ENCODE assay signal across 9 cellular contexts in genomic region chr17:1367351-1367745, GRCh38. TPM values are rescaled to one million over a fixed set of nuclear protein-coding genes. Genes with fewer than 3 reads are reported as not detected.
DNase-seq lines count a peak whose midpoint lies in the region; ATAC-seq and TF ChIP-seq lines count a peak whose summit lies in the region.
"Had no signal": no experiment of that assay in that cellular context is flagged by ENCODE, and none has a peak within 500 bp of the region (broad histone marks: within the 10 kb centered on the region; RNA-seq: fewer than 3 reads in every experiment).

No MANE protein-coding gene starts in this region.

- H3K23ac ChIP-seq in mesenchymal stem cell (ENCODE audit: low read length in 2 of 2): no peak overlapping the region

- H2AFZ ChIP-seq in mesenchymal stem cell (ENCODE audit: low read depth, low read length): no peak overlapping the region

- H2BK12ac ChIP-seq in mesenchymal stem cell (ENCODE audit: low read length in 2 of 2): no peak overlapping the region

- H3K27ac Mint-ChIP-seq in activated naive CD8-positive, alpha-beta T cell: peak overlapping the region; percentile 64

- no peak overlapping the region for H4K8ac ChIP-seq in mesenchymal stem cell (ENCODE audit: low read length)

- H2BK15ac ChIP-seq in mesenchymal stem cell (ENCODE audit: low read depth, poor library complexity, severe bottlenecking): no peak overlapping the region

- H3K18ac ChIP-seq in mesenchymal stem cell (ENCODE audit: low read depth in 1 of 2, low read length in 2 of 2): peak overlapping the region in 1 of 2 experiments; percentile 2

- no peaks in the 10 kb centered on the region for H3K9me3 Mint-ChIP-seq in activated naive CD8-positive, alpha-beta T cell (ENCODE audit: low read depth)

- H3K36me3 ChIP-seq in cardiac muscle cell: peaks cover 10% of the 10 kb centered on the region
- H3K36me3 ChIP-seq in heart right ventricle: peaks cover 0 to 43% (median 15%) of the 10 kb centered on the region in 9 donors
- peaks cover 15 to 26% of the 10 kb centered on the region in 2 experiments for H3K36me3 ChIP-seq in mesenchymal stem cell (ENCODE audit: control insufficient read depth in 1 of 2, insufficient read depth in 2 of 2, low read depth in 1 of 2, low read length in 2 of 2)
- H3K36me3 ChIP-seq in urinary bladder (ENCODE audit: insufficient read depth): no peaks in the 10 kb centered on the region

- peak overlapping the region; percentile 53 for H3K9ac ChIP-seq in mesenchymal stem cell (ENCODE audit: low read length)

- H3K27ac ChIP-seq in cardiac muscle cell: peak overlapping the region; percentile 48
- no peak overlapping the region for H3K27ac ChIP-seq in heart right ventricle
- peak overlapping the region; percentile 5 for H3K27ac ChIP-seq in mesenchymal stem cell (ENCODE audit: low read length, poor library complexity, severe bottlenecking)
- H3K27ac ChIP-seq in urinary bladder (ENCODE audit: low read depth): peak overlapping the region; percentile 53

- H3K9me3 ChIP-seq in cardiac muscle cell (ENCODE audit: low read depth) (no peaks in the 10 kb centered on the region), heart right ventricle (no peaks in the 10 kb centered on the region), mesenchymal stem cell (ENCODE audit: control insufficient read depth, low read length) (no peaks in the 10 kb centered on the region)

- no peak for TF ChIP-seq CTCF in cardiac muscle cell (IDR thresholded peaks at IDR 0.05; ENCODE audit: low read depth, low read length)
- TF ChIP-seq CTCF in heart right ventricle (IDR thresholded peaks at IDR 0.05): no peak

- no peak overlapping the region for H2BK120ac ChIP-seq in mesenchymal stem cell (ENCODE audit: low read depth, low read length)

- H3K4ac ChIP-seq in mesenchymal stem cell (ENCODE audit: low read depth in 1 of 2, low read length in 2 of 2): no peak overlapping the region

- intact Hi-C loops in heart right ventricle (cut with DNase I): loop anchor here in 8 of 10 donors (2.0 to 10.0 kb wide), 10 partner anchors 35 to 150 kb away; partner anchors contain the start of genes INPP5K (in 4 of the 8), CRK (in 3 of the 8) and YWHAE (in 1 of the 8)

- H3K4me1 ChIP-seq in cardiac muscle cell (ENCODE audit: low read depth): peaks cover 14% of the 10 kb centered on the region
- peaks cover 15 to 99% (median 85%) of the 10 kb centered on the region in 9 donors for H3K4me1 ChIP-seq in heart right ventricle
- peaks cover 9% of the 10 kb centered on the region for H3K4me1 ChIP-seq in mesenchymal stem cell (ENCODE audit: control insufficient read depth, insufficient read depth, low read depth, low read length)
- no peaks in the 10 kb centered on the region for H3K4me1 ChIP-seq in urinary bladder (ENCODE audit: insufficient read depth)

- no peak overlapping the region for H3K14ac ChIP-seq in mesenchymal stem cell (ENCODE audit: low read length in 2 of 2)

- WGBS in heart right ventricle, 2 donors: 62 to 66% methylated on average over 4 to 5 of the region's 5 CpGs
- 64% methylated on average over 1 of the region's 5 CpGs for WGBS in mesenchymal stem cell
- 51% methylated on average over 5 of the region's 5 CpGs for WGBS in urinary bladder

- no peak overlapping the region for H3K4me3 ChIP-seq in cardiac muscle cell
- no peak overlapping the region for H3K4me3 ChIP-seq in heart right ventricle
- no peak overlapping the region for H3K4me3 ChIP-seq in mesenchymal stem cell (ENCODE audit: insufficient read depth in 1 of 2, low read depth in 1 of 2, low read length in 2 of 2)
- H3K4me3 ChIP-seq in urinary bladder (ENCODE audit: low read depth, low read length): no peak overlapping the region

- H3K27me3 ChIP-seq in cardiac muscle cell (no peaks in the 10 kb centered on the region), heart right ventricle (no peaks in the 10 kb centered on the region), mesenchymal stem cell (ENCODE audit: control insufficient read depth in 1 of 2, insufficient read depth in 1 of 2, low read length in 2 of 2) (no peaks in the 10 kb centered on the region)

- DNase-seq in cardiac muscle cell (ENCODE audit: low read depth in 1 of 2, low spot score in 1 of 2) (peak in 1 of 2 donors; percentile 20), heart right ventricle (no peak), mesenchymal stem cell (no peak), NCI-H748 (lab: John Stamatoyannopoulos, UW; ENCODE audit: unreplicated experiment) (no peak), kidney tubule cell (ENCODE audit: low spot score) (no peak), NCI-H1436 (lab: John Stamatoyannopoulos, UW) (no peak)

- H4K91ac ChIP-seq in mesenchymal stem cell (ENCODE audit: low read length): no peak overlapping the region

- H3K4me2 ChIP-seq in mesenchymal stem cell (ENCODE audit: low read length, poor library complexity, severe bottlenecking): no peak overlapping the region

- H3K79me1 ChIP-seq in mesenchymal stem cell (replicated peaks; ENCODE audit: low read length, poor library complexity, severe bottlenecking): no peaks in the 10 kb centered on the region

- no peak overlapping the region for H3K4me3 Mint-ChIP-seq in activated naive CD8-positive, alpha-beta T cell

- H2AK5ac ChIP-seq in mesenchymal stem cell (ENCODE audit: low read length, severe bottlenecking): no peak overlapping the region

- ATAC-seq in heart right ventricle: no peak
- ATAC-seq: activated CD4-positive, CD25-positive, alpha-beta regulatory T cell treated with anti-CD3 and anti-CD28 coated beads, Interleukin-2, amount 50 U/mL, for 24 hours had no signal

- H3K4me1 Mint-ChIP-seq in activated naive CD8-positive, alpha-beta T cell (ENCODE audit: low read depth): peaks cover 62% of the 10 kb centered on the region

- no peak overlapping the region for H2BK5ac ChIP-seq in mesenchymal stem cell (ENCODE audit: low read depth, low read length, poor library complexity, severe bottlenecking)

- H3K27me3 Mint-ChIP-seq in activated naive CD8-positive, alpha-beta T cell: no peaks in the 10 kb centered on the region

- H3K36me3 Mint-ChIP-seq in activated naive CD8-positive, alpha-beta T cell: peaks cover 4% of the 10 kb centered on the region

RNA-seq across cellular contexts. Expression of gene YWHAE, which starts 32.7 kb away (rescaled TPM):
- total RNA-seq in cardiac muscle cell: 1,409 and 2,297 TPM in 2 replicates
- 658 and 685 TPM in 2 replicates for polyA plus RNA-seq in cardiac muscle cell
- 100 to 1,000 TPM; 600 to 791 (median 620) TPM for total RNA-seq in heart right ventricle
- polyA plus RNA-seq in heart right ventricle: 100 to 1,000 TPM; 478 to 505 TPM
- polyA plus RNA-seq in mesenchymal stem cell (2013, experiment 1 of 2): 476 TPM
- polyA plus RNA-seq in mesenchymal stem cell (2013, experiment 2 of 2): 478 TPM
- 167 TPM for total RNA-seq in urinary bladder
- 323 TPM for polyA plus RNA-seq in urinary bladder

Comparison
In these comparisons a context has a peak if more than half of its experiments do, and no peak if none do; other contexts are left out.
1. H3K27ac ChIP-seq: peak in cardiac muscle cell (single experiment), mesenchymal stem cell (single experiment) and urinary bladder (single experiment); none in heart right ventricle (0 of 10).